ENCODE assay signal across 10 cellular contexts in the genomic region with DNA sequence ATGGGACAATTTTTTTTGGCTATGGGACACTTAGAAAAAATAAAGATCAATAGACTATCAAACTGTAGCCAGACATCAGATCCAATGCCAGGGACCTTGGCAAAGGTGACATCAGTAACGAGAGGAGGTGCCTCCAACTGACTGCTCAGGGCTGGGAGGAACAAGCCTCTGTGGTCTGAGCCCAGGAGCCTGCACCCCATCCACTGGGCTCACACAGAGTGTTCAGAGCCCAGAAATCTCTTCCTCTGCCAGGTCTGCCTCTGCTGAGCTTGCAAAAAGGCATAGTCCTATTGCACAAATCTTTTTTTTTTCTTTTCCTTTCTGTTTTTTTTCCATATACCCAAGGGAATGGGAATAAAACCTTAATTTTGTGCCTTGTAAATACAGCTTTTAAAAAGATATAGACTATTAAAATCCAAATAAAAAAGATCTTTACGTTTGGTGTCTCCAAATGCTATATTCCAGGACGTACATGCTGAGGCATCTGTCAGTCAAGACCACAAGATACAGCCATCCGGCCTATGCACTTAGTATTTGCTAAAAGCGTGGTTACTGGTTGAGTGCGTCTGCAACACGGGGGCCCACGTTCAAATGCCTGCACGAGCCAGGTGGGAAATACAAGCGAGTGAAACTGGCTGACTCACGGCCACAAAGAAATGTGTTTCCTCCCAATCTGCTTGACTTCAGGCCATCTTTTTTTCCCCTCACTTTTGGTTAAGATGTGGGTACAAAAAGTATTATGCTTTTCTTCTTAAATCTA. TPM values are rescaled to one million over a fixed set of nuclear protein-coding genes. Genes with fewer than 3 reads are reported as not detected.
DNase-seq lines count a peak whose midpoint lies in the region; ATAC-seq and FAIRE-seq lines count a peak whose summit lies in the region.
"Had no signal": no experiment of that assay in that cellular context is flagged by ENCODE, and none has a peak within 500 bp of the region (broad histone marks: within the 10 kb centered on the region; RNA-seq: fewer than 3 reads in every experiment).

No MANE protein-coding gene starts in this region.

- no peaks in the 10 kb centered on the region for H3K36me3 Mint-ChIP-seq in activated T-cell treated with anti-CD3 and anti-CD28 coated beads, Interleukin-2, amount 50 U/mL, for 4 hours (ENCODE audit: insufficient read depth)

- H3K27me3 ChIP-seq in small intestine (ENCODE audit: control insufficient read depth in 2 of 2, insufficient read depth in 2 of 2, low read length in 2 of 2) = no peaks in the 10 kb centered on the region
- H3K27me3 ChIP-seq: gastrocnemius medialis had no signal

- WGBS in small intestine, 3 donors = 63 to 80% (median 69%) methylated on average over 11 of the region's 11 CpGs

- FAIRE-seq in small intestine (lab: Jason Lieb, UNC) = no peak
- FAIRE-seq: H1 had no signal

- H3K27me3 Mint-ChIP-seq in activated T-cell treated with anti-CD3 and anti-CD28 coated beads, Interleukin-2, amount 50 U/mL, for 4 hours (ENCODE audit: low read depth) = no peaks in the 10 kb centered on the region

- no peaks in the 10 kb centered on the region for H3K36me3 ChIP-seq in small intestine (ENCODE audit: control insufficient read depth in 2 of 2, insufficient read depth in 2 of 2, low read length in 2 of 2)
- H3K36me3 ChIP-seq: gastrocnemius medialis had no signal

- H3K9me3 ChIP-seq in small intestine (ENCODE audit: control insufficient read depth, low read depth) = no peaks in the 10 kb centered on the region
- H3K9me3 ChIP-seq: gastrocnemius medialis had no signal

- peaks cover 82% of the 10 kb centered on the region for H3K4me1 Mint-ChIP-seq in activated T-cell treated with anti-CD3 and anti-CD28 coated beads, Interleukin-2, amount 50 U/mL, for 4 hours (ENCODE audit: low read depth)

- DNase-seq in NOMO-1 treated with dmso at 0.1 percent for 144 hours (lab: John Stamatoyannopoulos, UW; ENCODE audit: unreplicated experiment) (peak; percentile 77), small intestine (peak; percentile 63), 8988T (no peak), superior temporal gyrus (ENCODE audit: extremely low spot score) (no peak), T1000 (lab: John Stamatoyannopoulos, UW) (no peak)
- peak; percentile 74 for DNase-seq in activated T-cell treated with anti-CD3 and anti-CD28 coated beads, Interleukin-2, amount 50 U/mL, for 4 hours

- H3K27ac ChIP-seq in small intestine (ENCODE audit: low read depth in 1 of 2, low read length in 1 of 2) = peak overlapping the region in 1 of 2 donors; percentile 65
- H3K27ac ChIP-seq: gastrocnemius medialis had no signal

- ATAC-seq in GM18498 (IDR thresholded peaks at IDR 0.05; ENCODE audit: unreplicated experiment) = peak; percentile 98
- ATAC-seq in HG02763 (IDR thresholded peaks at IDR 0.05; ENCODE audit: unreplicated experiment) = peak; percentile 98
- peak; percentile 98 to 99 for ATAC-seq in activated T-cell treated with anti-CD3 and anti-CD28 coated beads, Interleukin-2, amount 50 U/mL, for 4 hours
- ATAC-seq: gastrocnemius medialis had no signal

- peak overlapping the region; percentile 24 for H3K4me3 Mint-ChIP-seq in activated T-cell treated with anti-CD3 and anti-CD28 coated beads, Interleukin-2, amount 50 U/mL, for 4 hours

- no peaks in the 10 kb centered on the region for H3K4me1 ChIP-seq in small intestine (ENCODE audit: control insufficient read depth in 2 of 2, insufficient read depth in 1 of 2, low read depth in 1 of 2, low read length in 1 of 2)
- H3K4me1 ChIP-seq: gastrocnemius medialis had no signal

- H3K4me3 ChIP-seq in small intestine (ENCODE audit: low read depth in 1 of 2, low read length in 2 of 2) = no peak overlapping the region
- H3K4me3 ChIP-seq: gastrocnemius medialis had no signal

- H3K9me3 Mint-ChIP-seq in activated T-cell treated with anti-CD3 and anti-CD28 coated beads, Interleukin-2, amount 50 U/mL, for 4 hours = no peaks in the 10 kb centered on the region

RNA-seq across cellular contexts. Expression of gene ARHGAP25, which starts 7.8 kb away (rescaled TPM):
- 10 to 100 TPM; 48.6 to 55.7 (median 52.1) TPM for total RNA-seq in activated T-cell treated with anti-CD3 and anti-CD28 coated beads, Interleukin-2, amount 50 U/mL, for 4 hours
- 1 to 10 TPM; 1.8 to 7.6 (median 3.6) TPM for polyA plus RNA-seq in small intestine

Comparison
In these comparisons a context has a peak if more than half of its experiments do, and no peak if none do; other contexts are left out.
1. DNase-seq: peak in NOMO-1 treated with dmso at 0.1 percent for 144 hours (single experiment), activated T-cell treated with anti-CD3 and anti-CD28 coated beads, Interleukin-2, amount 50 U/mL, for 4 hours (single experiment) and small intestine (single experiment); none in 8988T (single experiment), superior temporal gyrus (single experiment) and T1000 (single experiment).
2. Peak in every context shown above with its lines, with median percentiles within 50 percentile points of each other: ATAC-seq.